In genomic region chr6:14113951-14114350, GRCh38 we compare ENCODE assay signal across 20 cellular contexts.
"Had no signal": no experiment of that assay in that cellular context is flagged by ENCODE, and none has a peak within 500 bp of the region (broad histone marks: within the 10 kb centered on the region; RNA-seq: fewer than 3 reads in every experiment).

No MANE protein-coding gene starts in this region.

- H3K4me1 ChIP-seq: foreskin keratinocyte, testis had no signal

- H3K9me3 Mint-ChIP-seq: endodermal cell; natural killer cell; neural crest cell; stimulated activated naive CD8-positive, alpha-beta T cell treated with anti-CD3 and anti-CD28 coated beads, Interleukin-15, amount 100 ng/mL, for 72 hours had no signal

- ATAC-seq: foreskin keratinocyte; mucosa of descending colon; natural killer cell; stimulated activated naive CD8-positive, alpha-beta T cell treated with anti-CD3 and anti-CD28 coated beads, Interleukin-15, amount 100 ng/mL, for 72 hours; upper lobe of right lung had no signal

- H3K36me3 Mint-ChIP-seq: natural killer cell had no signal

- H3K27me3 ChIP-seq: foreskin keratinocyte, right atrium auricular region, sigmoid colon, testis, tibial nerve, upper lobe of right lung had no signal

- DNase-seq: effector CD4-positive, alpha-beta T cell; endodermal cell; erythroblast; foreskin keratinocyte; hippocampal formation; kidney glomerular epithelial cell; mammary epithelial cell; mucosa of descending colon; natural killer cell; sigmoid colon; stimulated activated CD4-positive, alpha-beta T cell treated with anti-CD3 and anti-CD28 coated beads, Interleukin-12 subunit alpha, Interleukin-12 subunit beta, amount 100 ng/mL, for 4 hours; stimulated activated CD4-positive, alpha-beta T cell treated with anti-CD3 and anti-CD28 coated beads, Interleukin-2, amount 100 ng/mL, for 48 hours; stimulated activated naive CD8-positive, alpha-beta T cell treated with anti-CD3 and anti-CD28 coated beads, Interleukin-15, amount 100 ng/mL, for 72 hours; testis; upper lobe of right lung had no signal

- H3K4me3 Mint-ChIP-seq: endodermal cell; natural killer cell; stimulated activated naive CD8-positive, alpha-beta T cell treated with anti-CD3 and anti-CD28 coated beads, Interleukin-15, amount 100 ng/mL, for 72 hours had no signal

- H3K9me3 ChIP-seq: mucosa of descending colon, right atrium auricular region, sigmoid colon, testis, tibial nerve, upper lobe of right lung had no signal

- H3K4me3 ChIP-seq: coronary artery, mucosa of descending colon, right atrium auricular region, sigmoid colon, skin epidermis, testis, tibial nerve, upper lobe of right lung had no signal

- H3K27ac Mint-ChIP-seq: endodermal cell, natural killer cell had no signal

- H3K36me3 ChIP-seq: right atrium auricular region, sigmoid colon, tibial nerve, upper lobe of right lung had no signal

- H3K27ac ChIP-seq: coronary artery, foreskin keratinocyte, right atrium auricular region, sigmoid colon, skin epidermis, testis, upper lobe of right lung had no signal

- H3K27me3 Mint-ChIP-seq: stimulated activated naive CD8-positive, alpha-beta T cell treated with anti-CD3 and anti-CD28 coated beads, Interleukin-15, amount 100 ng/mL, for 72 hours had no signal
